ENCODE assay signal across 21 cellular contexts in genomic region chr5:159982421-159983173, GRCh38. TPM values are rescaled to one million over a fixed set of nuclear protein-coding genes. Genes with fewer than 3 reads are reported as not detected.
DNase-seq lines count a peak whose midpoint lies in the region; ATAC-seq, FAIRE-seq and TF ChIP-seq lines count a peak whose summit lies in the region.
"Had no signal": no experiment of that assay in that cellular context is flagged by ENCODE, and none has a peak within 500 bp of the region (broad histone marks: within the 10 kb centered on the region; RNA-seq: fewer than 3 reads in every experiment).

No MANE protein-coding gene starts in this region.

- H2BK120ac ChIP-seq in IMR-90 (ENCODE audit: low read depth, low read length): peak overlapping the region; percentile 61; the same call in 1 of the 2 replicates

- in situ Hi-C loops in IMR-90 (cut with MboI; ENCODE audit: low sequenced_read_pairs): loop anchor here (10.0 kb wide), 1 partner anchor 698 kb away; no protein-coding TSS in a partner anchor
- in situ Hi-C loops in mammary epithelial cell (cut with MboI; ENCODE audit: low sequenced_read_pairs in 2 of 2): loop anchor here (25.0 kb wide), 4 partner anchors 470 to 820 kb away; partner anchors contain the start of gene IL12B (in 1 of the 2)

- 0 out of 3 replicates have a peak overlapping the region, but pooled peaks have one; percentile 19 for H2BK15ac ChIP-seq in IMR-90 (ENCODE audit: low read depth, low read length)

- H3K27me3 ChIP-seq in IMR-90 (ENCODE audit: control insufficient read depth, insufficient read depth, low read length) (peaks cover 4% of the 10 kb centered on the region), mammary epithelial cell (ENCODE audit: insufficient read depth, low read length) (no peaks in the 10 kb centered on the region), keratinocyte (ENCODE audit: control insufficient read depth, extremely low read depth, insufficient read depth, low read length) (no peaks in the 10 kb centered on the region), sigmoid colon (peaks cover 0 to 13% (median 11%) of the 10 kb centered on the region in 3 donors), neural progenitor cell (peaks cover 64% of the 10 kb centered on the region)
- H3K27me3 ChIP-seq: MG63 had no signal

- DNase-seq in IMR-90 (no peak), mammary epithelial cell (peak; percentile 84), keratinocyte (ENCODE audit: low read depth, low spot score) (peak; percentile 77), DMS53 (lab: John Stamatoyannopoulos, UW) (no peak), sigmoid colon (no peak), neural progenitor cell (ENCODE audit: low spot score) (no peak), globus pallidus (ENCODE audit: low spot score) (no peak)
- DNase-seq: DND-41, Karpas-422, MG63, NCI-H1048, NCI-H1417 treated with DMSO at 0.1 percent for 48 hours, NCI-H187, NCI-H446, NCI-H526, Right ventricle myocardium superior had no signal

- BruUV-seq in IMR-90 (replicated peaks; lab: Mats Ljungman, UMichigan): no TSS peak
- BruUV-seq in mammary epithelial cell (replicated peaks; lab: Mats Ljungman, UMichigan): TSS peak; percentile 83

- intact Hi-C loops in IMR-90 (cut with micrococcal nuclease): loop anchor here (5.0 kb wide), 1 partner anchor 400 kb away; no protein-coding TSS in a partner anchor
- intact Hi-C loops in mammary epithelial cell (cut with micrococcal nuclease): loop anchor here (1.0 to 10.0 kb wide), 4 partner anchors 77 to 288 kb away; no protein-coding TSS in a partner anchor
- intact Hi-C loops in sigmoid colon (cut with DNase I): loop anchor here (10.0 kb wide), 1 partner anchor 828 kb away; no protein-coding TSS in a partner anchor

- H3K36me3 ChIP-seq in IMR-90 (ENCODE audit: control insufficient read depth, insufficient read depth, low read length) (no peaks in the 10 kb centered on the region), mammary epithelial cell (ENCODE audit: insufficient read depth, low read length) (no peaks in the 10 kb centered on the region), keratinocyte (ENCODE audit: control insufficient read depth in 2 of 2, extremely low read depth in 1 of 2, insufficient read depth in 2 of 2, low read length in 2 of 2) (no peaks in the 10 kb centered on the region), sigmoid colon (no peaks in the 10 kb centered on the region), neural progenitor cell (no peaks in the 10 kb centered on the region)
- H3K36me3 ChIP-seq: HAP-1, MG63 had no signal

- ATAC-seq in IMR-90 (ENCODE audit: low read depth): no peak

- peak overlapping the region; percentile 28; the same call in 1 of the 2 replicates for H4K91ac ChIP-seq in IMR-90 (ENCODE audit: insufficient read depth, low read depth, low read length)

- no peak overlapping the region for H3K56ac ChIP-seq in IMR-90 (ENCODE audit: extremely low read depth, insufficient read depth, low read length)

- H3K14ac ChIP-seq in IMR-90 (replicated peaks; ENCODE audit: low read depth, low read length): peak overlapping the region; percentile 5; the same call in 1 of the 2 replicates

- no peak overlapping the region for H2BK5ac ChIP-seq in IMR-90 (ENCODE audit: low read depth, low read length, poor library complexity, severe bottlenecking)

- H3K4ac ChIP-seq in IMR-90 (ENCODE audit: low read depth, low read length): peak overlapping the region; percentile 24; the same call in 1 of the 2 replicates

- peak; percentile 99 for FAIRE-seq in keratinocyte (lab: Jason Lieb, UNC)
- FAIRE-seq: A204.1, GM12892 had no signal

- no peak for TF ChIP-seq POLR2A in IMR-90 (IDR thresholded peaks at IDR 0.05; ENCODE audit: low read depth, low read length)
- TF ChIP-seq POLR2A in sigmoid colon (IDR thresholded peaks at IDR 0.05): no peak

- H4K20me1 ChIP-seq in IMR-90 (ENCODE audit: insufficient read depth, low read length) (no peaks in the 10 kb centered on the region), mammary epithelial cell (ENCODE audit: insufficient read depth, low read length) (no peaks in the 10 kb centered on the region), keratinocyte (ENCODE audit: control insufficient read depth, extremely low read depth, insufficient read depth, low read length) (no peaks in the 10 kb centered on the region), neural progenitor cell (ENCODE audit: low read depth) (no peaks in the 10 kb centered on the region)

- H3F3A ChIP-seq in neural progenitor cell (ENCODE audit: low read depth): peaks cover 11% of the 10 kb centered on the region

- no peaks in the 10 kb centered on the region for H3K9me3 Mint-ChIP-seq in neural progenitor cell

- no peak overlapping the region for H3K23ac ChIP-seq in IMR-90 (ENCODE audit: low read depth, low read length)

- TF ChIP-seq CTCF in C4-2B (conservative IDR thresholded peaks at IDR 0.05): no peak
- no peak for TF ChIP-seq CTCF in IMR-90 (conservative IDR thresholded peaks at IDR 0.05; ENCODE audit: low read depth, low read length)
- TF ChIP-seq CTCF in mammary epithelial cell (conservative IDR thresholded peaks at IDR 0.05 in 1 of 2, IDR thresholded peaks at IDR 0.05 in 1 of 2; ENCODE audit: extremely low read depth in 1 of 2, insufficient read depth in 1 of 2, low read depth in 1 of 2, low read length in 2 of 2): no peak
- no peak for TF ChIP-seq CTCF in keratinocyte (optimal IDR thresholded peaks at IDR 0.05 in 1 of 3, IDR thresholded peaks at IDR 0.05 in 1 of 3, conservative IDR thresholded peaks at IDR 0.05 in 1 of 3; ENCODE audit: extremely low read depth in 1 of 3, insufficient read depth in 2 of 3, low read length in 3 of 3)
- no peak for TF ChIP-seq CTCF in sigmoid colon (IDR thresholded peaks at IDR 0.05)
- TF ChIP-seq CTCF in neural progenitor cell (IDR thresholded peaks at IDR 0.05): no peak

- no peak overlapping the region for H2AK9ac ChIP-seq in IMR-90 (replicated peaks; ENCODE audit: low read depth, low read length, poor library complexity)

- WGBS in IMR-90 (ENCODE audit: extremely low coverage in 2 of 2, insufficient read length in 1 of 2), 2 experiments: no CpG with 5 or more reads among the region's 8 CpGs
- WGBS in mammary epithelial cell (ENCODE audit: low coverage, missing lambda C conversion rate): 24% methylated on average over 8 of the region's 8 CpGs
- 93 to 94% methylated on average over 8 of the region's 8 CpGs for WGBS in sigmoid colon, 2 donors

- H3K79me2 ChIP-seq in mammary epithelial cell (ENCODE audit: insufficient read depth, low read length): no peaks in the 10 kb centered on the region
- no peaks in the 10 kb centered on the region for H3K79me2 ChIP-seq in keratinocyte (ENCODE audit: control insufficient read depth, insufficient read depth, low read length)
- no peaks in the 10 kb centered on the region for H3K79me2 ChIP-seq in neural progenitor cell (ENCODE audit: low read depth)

- CTCF ChIA-PET in IMR-90 (lab: Yijun Ruan, JAX): no interaction called here
- CTCF ChIA-PET in mammary epithelial cell (lab: Charles Lee; ENCODE audit: low non-redundant PET): no interaction called here

- H3K9ac ChIP-seq in IMR-90 (ENCODE audit: low read depth, low read length) (no peak overlapping the region), mammary epithelial cell (ENCODE audit: insufficient read depth, low read length) (peak overlapping the region; percentile 48), keratinocyte (ENCODE audit: control insufficient read depth, extremely low read depth, insufficient read depth, low read length) (peak overlapping the region; percentile 55), neural progenitor cell (no peak overlapping the region)
- H3K9ac ChIP-seq: GM23248 had no signal

- H4K5ac ChIP-seq in IMR-90 (ENCODE audit: low read depth, low read length): no peak overlapping the region

- no peak overlapping the region for H3K4me3 Mint-ChIP-seq in neural progenitor cell

- H3K4me3 ChIP-seq in IMR-90 (ENCODE audit: insufficient read depth, low read depth, low read length): no peak overlapping the region
- no peak overlapping the region for H3K4me3 ChIP-seq in mammary epithelial cell (replicated peaks in 1 of 3; ENCODE audit: insufficient read depth in 1 of 3, low read depth in 2 of 3, low read length in 3 of 3)
- H3K4me3 ChIP-seq in keratinocyte (ENCODE audit: control insufficient read depth in 2 of 3, extremely low read depth in 1 of 3, insufficient read depth in 2 of 3, low read depth in 1 of 3, low read length in 3 of 3): peak overlapping the region in 2 of 3 experiments; percentile 19 to 22
- no peak overlapping the region for H3K4me3 ChIP-seq in sigmoid colon
- no peak overlapping the region for H3K4me3 ChIP-seq in neural progenitor cell
- H3K4me3 ChIP-seq: GM23248, HAP-1, MG63 had no signal

- H3K27me3 Mint-ChIP-seq in neural progenitor cell (ENCODE audit: insufficient read depth, low read depth): peaks cover 15% of the 10 kb centered on the region

- H2AFZ ChIP-seq in IMR-90 (replicated peaks; ENCODE audit: low read length, poor library complexity) (peak overlapping the region; percentile 40), mammary epithelial cell (ENCODE audit: low read depth, low read length) (no peak overlapping the region), keratinocyte (ENCODE audit: control insufficient read depth, low read length) (no peak overlapping the region), neural progenitor cell (replicated peaks) (no peak overlapping the region)
- H2AFZ ChIP-seq: GM23248 had no signal

- no peak overlapping the region for H3K27ac Mint-ChIP-seq in neural progenitor cell

- H2BK20ac ChIP-seq in IMR-90 (ENCODE audit: low read depth, low read length): peak overlapping the region; percentile 60

- H3K79me1 ChIP-seq in IMR-90 (ENCODE audit: low read depth in 1 of 2, low read length in 2 of 2): no peaks in the 10 kb centered on the region

- dilution Hi-C loops in IMR-90 (cut with HindIII; ENCODE audit: low sequenced_read_pairs, unreplicated experiment) (no loop called here), mammary epithelial cell (cut with HindIII; ENCODE audit: low sequenced_read_pairs) (no loop called here), keratinocyte (cut with MboI; ENCODE audit: extremely low pct_ligation_motif_present, low sequenced_read_pairs) (no loop called here)

- H3K4me1 ChIP-seq in IMR-90 (ENCODE audit: control insufficient read depth, insufficient read depth, low read length): peaks cover 5% of the 10 kb centered on the region; the same call in 1 of the 2 replicates
- H3K4me1 ChIP-seq in mammary epithelial cell (ENCODE audit: insufficient read depth, low read length): peaks cover 39% of the 10 kb centered on the region
- H3K4me1 ChIP-seq in keratinocyte (ENCODE audit: control insufficient read depth, extremely low read depth, insufficient read depth, low read length): peaks cover 36% of the 10 kb centered on the region
- H3K4me1 ChIP-seq in sigmoid colon: peaks cover 0 to 9% (median 8%) of the 10 kb centered on the region in 4 donors
- H3K4me1 ChIP-seq in neural progenitor cell: peaks cover 5% of the 10 kb centered on the region

- no peak overlapping the region for H3K4me2 ChIP-seq in IMR-90 (ENCODE audit: low read depth, low read length)
- H3K4me2 ChIP-seq in mammary epithelial cell (ENCODE audit: insufficient read depth, low read depth, low read length): peak overlapping the region; percentile 44
- peak overlapping the region; percentile 59 for H3K4me2 ChIP-seq in keratinocyte (ENCODE audit: control insufficient read depth, extremely low read depth, insufficient read depth, low read depth, low read length)
- H3K4me2 ChIP-seq in neural progenitor cell: no peak overlapping the region

- TF ChIP-seq EP300 in sigmoid colon (IDR thresholded peaks at IDR 0.05): no peak

- 0 out of 4 replicates have a peak overlapping the region, but pooled peaks of 1 of the 2 experiments have one; percentile 6 for H4K8ac ChIP-seq in IMR-90 (ENCODE audit: low read depth in 2 of 2, low read length in 2 of 2)

- H3K9me1 ChIP-seq in IMR-90 (ENCODE audit: insufficient read depth, low read length) (peaks cover 8% of the 10 kb centered on the region), keratinocyte (ENCODE audit: control insufficient read depth, extremely low read depth, insufficient read depth, low read length) (no peaks in the 10 kb centered on the region)

- POLR2A ChIA-PET in IMR-90 (lab: Charles Lee; ENCODE audit: unreplicated experiment): no interaction called here

- H2AK5ac ChIP-seq in IMR-90 (ENCODE audit: low read depth, low read length): peak overlapping the region; percentile 48; the same call in 1 of the 2 replicates

- H3K27ac ChIP-seq in C4-2B: peak overlapping the region; percentile 29; the same call in 1 of the 2 replicates
- H3K27ac ChIP-seq in IMR-90 (ENCODE audit: insufficient read depth, low read length): no peak overlapping the region
- peak overlapping the region; percentile 84 for H3K27ac ChIP-seq in mammary epithelial cell (ENCODE audit: insufficient read depth, low read depth, low read length)
- H3K27ac ChIP-seq in keratinocyte (ENCODE audit: control insufficient read depth, insufficient read depth, low read length): peak overlapping the region; percentile 89
- no peak overlapping the region for H3K27ac ChIP-seq in sigmoid colon
- no peak overlapping the region for H3K27ac ChIP-seq in neural progenitor cell
- H3K27ac ChIP-seq: GM23248 had no signal

- no peak overlapping the region; the same call in 1 of the 2 replicates for H3K18ac ChIP-seq in IMR-90 (ENCODE audit: low read depth, low read length)

- H3K4me1 Mint-ChIP-seq in neural progenitor cell: peaks cover 8% of the 10 kb centered on the region

- H3K36me3 Mint-ChIP-seq in neural progenitor cell: no peaks in the 10 kb centered on the region

- no peaks in the 10 kb centered on the region for H3K9me3 ChIP-seq in IMR-90 (ENCODE audit: control insufficient read depth, insufficient read depth, low read length)
- no peaks in the 10 kb centered on the region for H3K9me3 ChIP-seq in mammary epithelial cell (replicated peaks; ENCODE audit: insufficient read depth, low read length)
- H3K9me3 ChIP-seq in keratinocyte (ENCODE audit: control insufficient read depth, low read depth, low read length): no peaks in the 10 kb centered on the region
- H3K9me3 ChIP-seq in sigmoid colon: no peaks in the 10 kb centered on the region
- H3K9me3 ChIP-seq in neural progenitor cell (ENCODE audit: low read depth): no peaks in the 10 kb centered on the region
- H3K9me3 ChIP-seq: HAP-1, MG63 had no signal

- no peak for TF ChIP-seq RAD21 in IMR-90 (IDR thresholded peaks at IDR 0.05; ENCODE audit: low read length)

RNA-seq across cellular contexts. Expression of gene TTC1, which starts 26.3 kb away (rescaled TPM):
- total RNA-seq in IMR-90 (2012; rRNA removed) (23.1 and 46.9 TPM in 2 replicates), mammary epithelial cell (10 to 100 TPM; 41.8 to 46.8 TPM), sigmoid colon (10 to 100 TPM; 38.3 to 65.0 (median 50.9) TPM), neural progenitor cell (ENCODE audit: low replicate concordance) (45.2 and 50.0 TPM in 2 replicates)
- polyA plus RNA-seq in IMR-90 (2012; rRNA removed) (36.0 and 41.1 TPM in 2 replicates), mammary epithelial cell (33.0 TPM), keratinocyte (39.5 to 53.0 TPM (median 51.7 TPM) in 3 replicates), sigmoid colon (10 to 100 TPM; 52.2 to 60.8 (median 55.3) TPM)
- 6.2 and 23.5 TPM in 2 replicates for polyA plus RNA-seq in IMR-90 (2012; cell fraction: cytosol; rRNA removed)
- polyA plus RNA-seq in IMR-90 (2012; cell fraction: nucleus; rRNA removed; ENCODE audit: low replicate concordance): 2.0 and 11.3 TPM in 2 replicates
- polyA minus RNA-seq in mammary epithelial cell (18.9 TPM), keratinocyte (27.0 to 33.0 TPM (median 31.3 TPM) in 3 replicates)
- polyA plus RNA-seq in keratinocyte (2011; ENCODE audit: low read depth): 150 TPM
- polyA plus RNA-seq in keratinocyte (2011; cell fraction: cytosol; rRNA removed): 47.1 and 66.9 TPM in 2 replicates
- polyA plus RNA-seq in keratinocyte (2011; cell fraction: nucleus; rRNA removed): 31.6 and 34.7 TPM in 2 replicates
- polyA plus RNA-seq in keratinocyte (2012; ENCODE audit: low replicate concordance): 57.9 and 67.1 TPM in 2 replicates
- polyA minus RNA-seq in keratinocyte (2011; cell fraction: cytosol; rRNA and poly(A)+ RNA removed): 18.0 TPM
- polyA minus RNA-seq in keratinocyte (2011; cell fraction: nucleus; rRNA and poly(A)+ RNA removed): 8.1 and 16.3 TPM in 2 replicates

Comparison
In these comparisons a context has a peak if more than half of its experiments do, and no peak if none do; other contexts are left out.
1. H3K27ac ChIP-seq: peak in C4-2B (single experiment), mammary epithelial cell (single experiment) and keratinocyte (single experiment); none in IMR-90 (single experiment), sigmoid colon (0 of 4) and neural progenitor cell (single experiment).
2. DNase-seq: peak in mammary epithelial cell (single experiment) and keratinocyte (single experiment); none in IMR-90 (single experiment), DMS53 (single experiment), sigmoid colon (single experiment), neural progenitor cell (single experiment) and globus pallidus (single experiment).
3. H3K4me2 ChIP-seq: peak in mammary epithelial cell (single experiment) and keratinocyte (single experiment); none in IMR-90 (single experiment) and neural progenitor cell (single experiment).
4. H3K4me3 ChIP-seq: peak in keratinocyte (2 of 3); none in IMR-90 (single experiment), mammary epithelial cell (0 of 3), sigmoid colon (0 of 4) and neural progenitor cell (single experiment).
5. H3K9ac ChIP-seq: peak in mammary epithelial cell (single experiment) and keratinocyte (single experiment); none in IMR-90 (single experiment) and neural progenitor cell (single experiment).